In the genomic region with DNA sequence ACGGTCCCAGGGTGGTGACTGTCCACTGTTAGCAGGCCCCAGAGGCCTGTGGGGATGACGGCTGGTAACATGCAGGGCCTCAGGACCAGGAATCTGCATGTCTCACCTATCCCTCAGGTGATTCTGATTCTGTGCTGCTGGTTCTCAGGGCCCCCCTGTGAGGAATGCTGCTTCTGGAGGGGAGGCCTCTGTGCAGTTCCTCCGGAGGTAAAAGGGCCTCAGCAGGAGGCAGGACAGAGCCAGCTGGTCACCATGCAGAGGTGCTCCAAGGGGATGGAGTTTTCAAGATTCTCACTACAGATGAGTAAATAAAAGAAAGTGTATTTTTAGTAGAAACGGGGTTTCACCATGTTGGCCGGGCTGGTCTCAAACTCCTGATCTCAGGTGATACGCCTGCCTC, we compare ENCODE assay signal across 1 cellular context.
A peak's percentile ranks its signal among the peaks of the same experiment; 100 is the strongest.
TF ChIP-seq lines count a peak whose summit lies in the region.

No MANE protein-coding gene starts in this region.

TF ChIP-seq in HepG2, 621 proteins besides CTCF, POLR2A, EP300 and RAD21:
- TF ChIP-seq, protein P1, sequence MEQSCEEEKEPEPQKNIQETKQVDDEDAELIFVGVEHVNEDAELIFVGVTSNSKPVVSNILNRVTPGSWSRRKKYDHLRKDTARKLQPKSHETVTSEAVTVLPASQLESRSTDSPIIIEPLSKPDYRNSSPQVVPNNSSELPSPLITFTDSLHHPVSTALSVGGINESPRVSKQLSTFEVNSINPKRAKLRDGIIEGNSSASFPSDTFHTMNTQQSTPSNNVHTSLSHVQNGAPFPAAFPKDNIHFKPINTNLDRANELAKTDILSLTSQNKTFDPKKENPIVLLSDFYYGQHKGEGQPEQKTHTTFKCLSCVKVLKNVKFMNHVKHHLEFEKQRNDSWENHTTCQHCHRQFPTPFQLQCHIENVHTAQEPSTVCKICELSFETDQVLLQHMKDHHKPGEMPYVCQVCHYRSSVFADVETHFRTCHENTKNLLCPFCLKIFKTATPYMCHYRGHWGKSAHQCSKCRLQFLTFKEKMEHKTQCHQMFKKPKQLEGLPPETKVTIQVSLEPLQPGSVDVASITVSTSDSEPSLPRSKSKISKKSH (CRISPR knock-in tag; IDR thresholded peaks at IDR 0.05; ENCODE audit: borderline replicate concordance) = no peak
- TF ChIP-seq NRL (CRISPR knock-in tag; IDR thresholded peaks at IDR 0.05; ENCODE audit: borderline replicate concordance) = peak; percentile 53; the same call in 1 of the 2 replicates
